In genomic region chr19:42202290-42202867, GRCh38 we compare ENCODE assay signal across 11 cellular contexts. TPM values are rescaled to one million over a fixed set of nuclear protein-coding genes. Genes with fewer than 3 reads are reported as not detected.
DNase-seq lines count a peak whose midpoint lies in the region; ATAC-seq and TF ChIP-seq lines count a peak whose summit lies in the region.
"Had no signal": no experiment of that assay in that cellular context is flagged by ENCODE, and none has a peak within 500 bp of the region (broad histone marks: within the 10 kb centered on the region; RNA-seq: fewer than 3 reads in every experiment).

No MANE protein-coding gene starts in this region.

- H3K4me3 ChIP-seq in transverse colon, result no peak overlapping the region
- H3K4me3 ChIP-seq: pancreas had no signal

- TF ChIP-seq POLR2A in transverse colon (IDR thresholded peaks at IDR 0.05), result no peak

- peaks cover 0 to 23% (median 10%) of the 10 kb centered on the region in 4 donors for H3K36me3 ChIP-seq in transverse colon

- H3K27me3 Mint-ChIP-seq in activated naive CD4-positive, alpha-beta T cell treated with anti-CD3 and anti-CD28 coated beads, Interleukin-2, amount 50 U/mL, for 24 hours, result no peaks in the 10 kb centered on the region
- H3K27me3 Mint-ChIP-seq in activated CD4-positive, alpha-beta memory T cell treated with anti-CD3 and anti-CD28 coated beads, Interleukin-2, amount 10 ng/mL, durations not matched to agents 7 days and 5 days, result no peaks in the 10 kb centered on the region
- H3K27me3 Mint-ChIP-seq in memory B cell, result no peaks in the 10 kb centered on the region

- intact Hi-C loops in transverse colon (cut with DNase I; ENCODE audit: low total_unique reads), result no loop called here

- H3K27ac ChIP-seq in transverse colon, result peak overlapping the region in 3 of 4 donors; percentile 18 to 66 (median 38)

- no peaks in the 10 kb centered on the region for H3K27me3 ChIP-seq in transverse colon
- H3K27me3 ChIP-seq: pancreas had no signal

- TF ChIP-seq EP300 in transverse colon (IDR thresholded peaks at IDR 0.05; ENCODE audit: low read depth), result no peak

- no peak for DNase-seq in activated naive CD4-positive, alpha-beta T cell (lab: John Stamatoyannopoulos, UW)
- no peak for DNase-seq in activated CD4-positive, alpha-beta memory T cell treated with anti-CD3 and anti-CD28 coated beads, Interleukin-2, amount 10 ng/mL, durations not matched to agents 7 days and 5 days
- no peak for DNase-seq in memory B cell (ENCODE audit: low spot score in 2 of 2)
- DNase-seq in transverse colon, result no peak
- DNase-seq in NCI-H1930 (lab: John Stamatoyannopoulos, UW), result no peak
- no peak for DNase-seq in globus pallidus (ENCODE audit: low spot score)
- no peak for DNase-seq in amniotic stem cell (lab: John Stamatoyannopoulos, UW)
- DNase-seq: IMR-90, NCI-H187 treated with DMSO at 0.1 percent for 48 hours, pancreas had no signal

- no peaks in the 10 kb centered on the region for H3K9me3 ChIP-seq in transverse colon
- H3K9me3 ChIP-seq: pancreas had no signal

- POLR2A ChIA-PET in activated CD4-positive, alpha-beta memory T cell treated with anti-CD3 and anti-CD28 coated beads, Interleukin-2, amount 10 ng/mL, durations not matched to agents 7 days and 5 days (lab: Charles Lee), result interaction anchor here (1.0 to 5.8 kb wide), 8 partner anchors 10 to 79 kb away, joined by 3 to 82 read pairs (median 19); partner anchors contain the start of genes CIC, DEDD2 and GSK3A

- H3K4me3 Mint-ChIP-seq in activated naive CD4-positive, alpha-beta T cell treated with anti-CD3 and anti-CD28 coated beads, Interleukin-2, amount 50 U/mL, for 24 hours, result peak overlapping the region; percentile 62
- H3K4me3 Mint-ChIP-seq in activated CD4-positive, alpha-beta memory T cell treated with anti-CD3 and anti-CD28 coated beads, Interleukin-2, amount 10 ng/mL, durations not matched to agents 7 days and 5 days, result peak overlapping the region; percentile 83
- peak overlapping the region; percentile 67 for H3K4me3 Mint-ChIP-seq in memory B cell

- peak overlapping the region; percentile 94 for H3K27ac Mint-ChIP-seq in activated naive CD4-positive, alpha-beta T cell treated with anti-CD3 and anti-CD28 coated beads, Interleukin-2, amount 50 U/mL, for 24 hours
- H3K27ac Mint-ChIP-seq in activated CD4-positive, alpha-beta memory T cell treated with anti-CD3 and anti-CD28 coated beads, Interleukin-2, amount 10 ng/mL, durations not matched to agents 7 days and 5 days, result peak overlapping the region; percentile 98
- H3K27ac Mint-ChIP-seq in memory B cell, result peak overlapping the region; percentile 91

- TF ChIP-seq CTCF in transverse colon (IDR thresholded peaks at IDR 0.05), result no peak

- WGBS in transverse colon (ENCODE audit: low coverage in 1 of 2), 2 donors, result 62 to 80% methylated on average over 2 to 4 of the region's 4 CpGs

- ATAC-seq in memory B cell (ENCODE audit: low read depth), result no peak

- peaks cover 3 to 37% (median 4%) of the 10 kb centered on the region in 4 donors for H3K4me1 ChIP-seq in transverse colon

- peaks cover 87% of the 10 kb centered on the region for H3K4me1 Mint-ChIP-seq in activated naive CD4-positive, alpha-beta T cell treated with anti-CD3 and anti-CD28 coated beads, Interleukin-2, amount 50 U/mL, for 24 hours
- H3K4me1 Mint-ChIP-seq in activated CD4-positive, alpha-beta memory T cell treated with anti-CD3 and anti-CD28 coated beads, Interleukin-2, amount 10 ng/mL, durations not matched to agents 7 days and 5 days, result peaks cover 87% of the 10 kb centered on the region
- peaks cover 68% of the 10 kb centered on the region for H3K4me1 Mint-ChIP-seq in memory B cell

- no peaks in the 10 kb centered on the region for H3K9me3 Mint-ChIP-seq in activated naive CD4-positive, alpha-beta T cell treated with anti-CD3 and anti-CD28 coated beads, Interleukin-2, amount 50 U/mL, for 24 hours
- no peaks in the 10 kb centered on the region for H3K9me3 Mint-ChIP-seq in activated CD4-positive, alpha-beta memory T cell treated with anti-CD3 and anti-CD28 coated beads, Interleukin-2, amount 10 ng/mL, durations not matched to agents 7 days and 5 days
- no peaks in the 10 kb centered on the region for H3K9me3 Mint-ChIP-seq in memory B cell

- peaks cover 24% of the 10 kb centered on the region for H3K36me3 Mint-ChIP-seq in activated naive CD4-positive, alpha-beta T cell treated with anti-CD3 and anti-CD28 coated beads, Interleukin-2, amount 50 U/mL, for 24 hours
- H3K36me3 Mint-ChIP-seq in activated CD4-positive, alpha-beta memory T cell treated with anti-CD3 and anti-CD28 coated beads, Interleukin-2, amount 10 ng/mL, durations not matched to agents 7 days and 5 days (ENCODE audit: low read depth), result peaks cover 90% of the 10 kb centered on the region
- H3K36me3 Mint-ChIP-seq in memory B cell, result peaks cover 27% of the 10 kb centered on the region

- CTCF ChIA-PET in activated CD4-positive, alpha-beta memory T cell treated with anti-CD3 and anti-CD28 coated beads, Interleukin-2, amount 10 ng/mL, durations not matched to agents 7 days and 5 days (lab: Charles Lee), result interaction anchor here (1.0 to 4.3 kb wide), 5 partner anchors 14 to 79 kb away, joined by 3 to 19 read pairs (median 5); partner anchors contain the start of gene ZNF526

- in situ Hi-C loops in transverse colon (cut with MboI; ENCODE audit: low pct_ligation_motif_present in 1 of 4, low pct_unique_long_range_greater_than_20kb in 1 of 4, low sequenced_read_pairs in 3 of 4), result no loop called here

RNA-seq across cellular contexts. Expression of gene DEDD2, which starts 15.1 kb away (rescaled TPM):
- 10 to 100 TPM; 54.1 to 59.8 TPM for total RNA-seq in activated CD4-positive, alpha-beta memory T cell treated with anti-CD3 and anti-CD28 coated beads, Interleukin-2, amount 10 ng/mL, durations not matched to agents 7 days and 5 days
- 10 to 100 TPM; 52.2 to 90.8 (median 63.0) TPM for total RNA-seq in transverse colon

RNA-seq across cellular contexts. Expression of gene ZNF526, which starts 17.7 kb away (rescaled TPM):
- total RNA-seq in activated CD4-positive, alpha-beta memory T cell treated with anti-CD3 and anti-CD28 coated beads, Interleukin-2, amount 10 ng/mL, durations not matched to agents 7 days and 5 days, result 10 to 100 TPM; 21.5 to 21.7 TPM
- 10 to 100 TPM in 1 of 4 donors, 1 to 10 TPM in 3; 6.4 to 19.5 (median 6.8) TPM for total RNA-seq in transverse colon

RNA-seq across cellular contexts. Expression of gene GSK3A, which starts 40.0 kb away (rescaled TPM):
- total RNA-seq in activated CD4-positive, alpha-beta memory T cell treated with anti-CD3 and anti-CD28 coated beads, Interleukin-2, amount 10 ng/mL, durations not matched to agents 7 days and 5 days, result 10 to 100 TPM; 48.9 to 50.7 TPM
- total RNA-seq in transverse colon, result 10 to 100 TPM; 10.7 to 46.4 (median 31.0) TPM

RNA-seq across cellular contexts. Expression of gene ERF, which starts 52.5 kb away (rescaled TPM):
- 10 to 100 TPM; 46.9 to 52.6 TPM for total RNA-seq in activated CD4-positive, alpha-beta memory T cell treated with anti-CD3 and anti-CD28 coated beads, Interleukin-2, amount 10 ng/mL, durations not matched to agents 7 days and 5 days
- total RNA-seq in transverse colon, result 10 to 100 TPM; 20.9 to 67.3 (median 30.5) TPM
